Comparison of ENCODE assay signal across 8 cellular contexts in the genomic region with DNA sequence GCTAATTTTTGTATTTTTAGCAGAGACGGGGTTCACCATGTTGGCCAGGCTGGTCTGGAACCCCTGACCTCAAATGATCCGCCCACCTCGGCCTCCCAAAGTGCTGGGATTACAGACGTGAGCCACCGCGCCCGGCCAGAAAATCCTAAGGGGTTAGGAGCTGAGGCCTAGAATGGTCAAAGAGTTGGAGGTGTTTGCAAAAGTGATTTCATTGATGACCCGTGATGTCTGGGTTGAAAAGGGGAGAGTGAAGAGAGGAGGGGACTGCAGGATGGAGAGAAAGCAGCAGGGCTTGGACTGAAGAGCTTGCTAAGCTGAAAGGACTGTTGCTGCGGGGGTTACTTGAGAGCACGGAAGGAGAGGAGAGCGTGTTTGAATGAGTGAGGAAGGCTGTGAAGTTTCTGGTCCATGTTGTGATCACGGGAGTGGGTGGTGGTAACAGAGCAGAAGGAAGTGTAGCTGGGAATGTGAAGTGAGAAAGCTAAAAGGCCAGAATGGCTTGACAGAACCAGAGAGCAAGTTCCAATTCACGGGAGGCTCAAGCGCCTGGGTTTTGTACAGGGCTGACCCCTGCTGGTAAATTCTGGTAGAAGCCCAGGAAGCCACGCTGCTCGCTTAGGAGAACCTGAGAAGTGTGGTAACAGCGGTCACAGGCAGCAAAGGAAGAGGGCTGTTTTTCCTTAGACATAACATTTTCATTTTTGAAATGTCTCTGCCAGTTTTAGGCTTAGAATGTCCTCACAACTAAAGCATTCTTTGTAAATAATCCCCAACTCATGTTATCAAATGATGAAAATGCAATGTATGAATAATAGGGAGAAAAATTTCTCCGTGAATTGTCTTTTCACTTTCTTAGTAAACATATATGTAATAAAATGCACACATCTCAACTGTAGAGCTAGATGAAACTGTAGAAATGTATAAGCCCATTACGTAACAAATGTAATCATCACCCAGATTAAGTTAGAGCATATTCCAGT. TPM values are rescaled to one million over a fixed set of nuclear protein-coding genes. Genes with fewer than 3 reads are reported as not detected.
DNase-seq lines count a peak whose midpoint lies in the region; ATAC-seq and TF ChIP-seq lines count a peak whose summit lies in the region.

No MANE protein-coding gene starts in this region.

- H3K4me1 ChIP-seq in ascending aorta (peaks cover 0 to 3% of the 10 kb centered on the region in 2 donors), right atrium auricular region (peaks cover 0 to 7% of the 10 kb centered on the region in 2 donors)

- TF ChIP-seq CTCF in ascending aorta (IDR thresholded peaks at IDR 0.05) (peak; percentile 67 to 87 (median 80)), right atrium auricular region (IDR thresholded peaks at IDR 0.05) (peak; percentile 60 to 85)

- H3K4me3 ChIP-seq in ascending aorta (no peak overlapping the region), right atrium auricular region (no peak overlapping the region)

- H3K9me3 ChIP-seq in ascending aorta (no peaks in the 10 kb centered on the region), right atrium auricular region (no peaks in the 10 kb centered on the region)

- H3K36me3 ChIP-seq in ascending aorta (no peaks in the 10 kb centered on the region), right atrium auricular region (no peaks in the 10 kb centered on the region)

- no peaks in the 10 kb centered on the region for H3K27me3 ChIP-seq in ascending aorta
- no peaks in the 10 kb centered on the region for H3K27me3 ChIP-seq in right atrium auricular region

- intact Hi-C loops in ascending aorta (cut with DNase I), result loop anchor here (2.0 to 5.0 kb wide), 2 partner anchors 122 to 270 kb away; no protein-coding TSS in a partner anchor

- H3K27ac ChIP-seq in ascending aorta, result no peak overlapping the region
- H3K27ac ChIP-seq in right atrium auricular region, result no peak overlapping the region

- peak; percentile 38 for DNase-seq in DMS114 treated with DMSO at 0.1 percent for 48 hours (lab: John Stamatoyannopoulos, UW; ENCODE audit: unreplicated experiment)
- peak; percentile 12 for DNase-seq in NCI-H1092 (lab: John Stamatoyannopoulos, UW)
- peak; percentile 4 for DNase-seq in T-helper 22 cell (ENCODE audit: low read depth)
- DNase-seq in ascending aorta (ENCODE audit: low spot score in 2 of 2), result peak; percentile 38 to 87
- peak; percentile 88 for DNase-seq in right atrium auricular region (ENCODE audit: low spot score)
- peak; percentile 78 for DNase-seq in retina

- ATAC-seq in GM21825 (IDR thresholded peaks at IDR 0.05; ENCODE audit: unreplicated experiment), result peak; percentile 67
- ATAC-seq in GM21423 (IDR thresholded peaks at IDR 0.05; ENCODE audit: unreplicated experiment), result no peak

RNA-seq across cellular contexts. Expression of gene ACTR2, which starts 40.5 kb away (rescaled TPM):
- 78.0 TPM for total RNA-seq in ascending aorta
- total RNA-seq in right atrium auricular region, result 10 to 100 TPM; 41.2 to 45.5 TPM

RNA-seq across cellular contexts. Expression of gene RAB1A, which starts 57.3 kb away (rescaled TPM):
- total RNA-seq in ascending aorta (56.4 TPM), right atrium auricular region (10 to 100 TPM; 69.6 to 73.8 TPM)

Comparison
In these comparisons a context has a peak if more than half of its experiments do, and no peak if none do; other contexts are left out.
1. DNase-seq: peak in every context shown above with its lines; median percentile 88 in right atrium auricular region; 78 in retina; 62 in ascending aorta; 38 in DMS114 treated with DMSO at 0.1 percent for 48 hours; 12 in NCI-H1092; 4 in T-helper 22 cell.